8 cellular contexts compared by ENCODE assay signal in the genomic region with DNA sequence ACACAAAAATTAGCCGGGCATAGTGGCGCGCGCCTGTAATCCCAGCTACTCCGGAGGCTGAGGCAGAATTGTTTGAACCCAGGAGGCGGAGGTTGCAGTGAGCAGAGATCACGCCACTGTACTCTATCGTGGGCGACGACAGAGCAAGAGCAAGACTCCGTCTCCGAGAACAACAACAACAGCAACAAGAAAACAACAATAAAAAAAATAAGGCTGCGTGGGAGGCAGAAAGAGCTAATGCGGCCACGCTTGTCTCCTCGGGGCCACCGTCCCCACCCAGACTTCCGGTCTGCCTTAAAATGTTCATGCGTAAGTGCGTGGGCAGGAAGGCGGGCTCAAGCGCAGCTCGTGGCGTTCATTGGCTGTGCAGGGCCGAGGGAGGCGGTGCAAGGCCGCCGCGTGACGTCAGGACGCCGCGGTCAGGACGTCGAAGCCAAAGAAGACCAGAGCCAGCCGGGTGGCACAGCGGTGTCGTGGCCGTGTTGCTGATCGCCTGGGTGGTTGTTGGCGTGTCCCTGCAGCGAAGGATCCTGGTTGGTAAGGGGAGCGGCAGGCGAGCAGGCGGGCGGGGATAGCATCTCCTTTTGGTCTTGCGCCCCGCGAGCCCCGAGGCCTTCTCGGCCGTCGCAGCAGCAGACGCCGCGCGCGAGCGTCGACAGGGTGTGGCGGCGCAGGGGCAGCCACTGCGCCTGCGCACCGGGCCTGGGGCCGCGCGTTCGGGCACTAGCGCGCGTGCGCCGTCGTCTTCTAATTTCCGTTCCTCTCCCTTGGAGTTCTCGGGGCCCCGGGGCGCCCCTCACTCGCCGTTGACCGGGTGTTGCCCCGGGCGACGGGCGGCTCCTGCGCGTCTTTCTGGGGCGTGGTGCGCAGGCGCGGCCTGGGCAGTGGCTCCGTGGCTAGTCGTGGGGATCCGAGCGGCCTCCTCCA. TPM values are rescaled to one million over a fixed set of nuclear protein-coding genes. Genes with fewer than 3 reads are reported as not detected.
DNase-seq lines count a peak whose midpoint lies in the region; ATAC-seq and TF ChIP-seq lines count a peak whose summit lies in the region.

A gene (plus strand): TSS at position 426 of the 927 bp plus-strand sequence. CDS start 2,146 bp downstream, outside the sequence.

- no peaks in the 10 kb centered on the region for H3K9me3 ChIP-seq in mesenchymal stem cell (ENCODE audit: control insufficient read depth, low read length)

- H2BK120ac ChIP-seq in mesenchymal stem cell (ENCODE audit: low read depth, low read length), result peak within 1 kb of the TSS; percentile 93

- no peak for TF ChIP-seq CTCF in GM20000 (IDR thresholded peaks at IDR 0.05; ENCODE audit: extremely low read depth, missing control alignments)

- peak within 1 kb of the TSS; percentile 72 for H3K4me2 ChIP-seq in mesenchymal stem cell (ENCODE audit: low read length, poor library complexity, severe bottlenecking)

- H2BK12ac ChIP-seq in mesenchymal stem cell (ENCODE audit: low read length in 2 of 2), result peak within 1 kb of the TSS; percentile 42 to 91

- POLR2A ChIA-PET in activated CD8-positive, alpha-beta memory T cell treated with anti-CD3 and anti-CD28 coated beads for 36 hours (lab: Charles Lee), result interaction anchor here (0.7 to 3.1 kb wide), 4 partner anchors 12 to 17 kb away, joined by 3 to 17 read pairs (median 5); a partner anchor contains a TSS

- WGBS in mesenchymal stem cell, result under 1% methylated on average over 83 of the region's 96 CpGs

- H3K9ac ChIP-seq in mesenchymal stem cell (ENCODE audit: low read length), result peak within 1 kb of the TSS; percentile 100

- H4K91ac ChIP-seq in mesenchymal stem cell (ENCODE audit: low read length), result peak within 1 kb of the TSS; percentile 100

- peak within 1 kb of the TSS; percentile 96 to 97 for H3K4me3 Mint-ChIP-seq in effector memory CD8-positive, alpha-beta T cell

- H3K36me3 ChIP-seq in mesenchymal stem cell (ENCODE audit: control insufficient read depth in 1 of 2, insufficient read depth in 2 of 2, low read depth in 1 of 2, low read length in 2 of 2), result peaks cover 30 to 51% of the 10 kb centered on the region in 2 experiments

- peak within 1 kb of the TSS; percentile 96 to 97 for H3K4me3 ChIP-seq in mesenchymal stem cell (ENCODE audit: insufficient read depth in 1 of 2, low read depth in 1 of 2, low read length in 2 of 2)

- peak within 1 kb of the TSS; percentile 92 to 98 for H3K4ac ChIP-seq in mesenchymal stem cell (ENCODE audit: low read depth in 1 of 2, low read length in 2 of 2)

- CTCF ChIA-PET in activated CD8-positive, alpha-beta memory T cell treated with anti-CD3 and anti-CD28 coated beads for 36 hours (lab: Charles Lee), result interaction anchor here (0.6 kb wide), 1 partner anchor 33 kb away, joined by 3 read pairs; no protein-coding TSS in a partner anchor

- peak within 1 kb of the TSS; percentile 91 for H2BK15ac ChIP-seq in mesenchymal stem cell (ENCODE audit: low read depth, poor library complexity, severe bottlenecking)

- peak within 1 kb of the TSS; percentile 60 for H2AFZ ChIP-seq in mesenchymal stem cell (ENCODE audit: low read depth, low read length)

- DNase-seq in CMK (ENCODE audit: low read depth), result peak; percentile 99
- DNase-seq in GM20000 (ENCODE audit: low spot score), result peak; percentile 97
- DNase-seq in HT-29 (ENCODE audit: low spot score), result peak; percentile 99
- DNase-seq in NOMO-1 (lab: John Stamatoyannopoulos, UW; ENCODE audit: unreplicated experiment in 2 of 2), result peak; percentile 94 to 99
- DNase-seq in effector memory CD8-positive, alpha-beta T cell, result peak; percentile 96 to 98 (median 97)
- DNase-seq in mesenchymal stem cell, result peak; percentile 98
- peak; percentile 94 for DNase-seq in stimulated activated CD8-positive, alpha-beta memory T cell treated with anti-CD3 and anti-CD28 coated beads, Interleukin-12 subunit alpha, Interleukin-12 subunit beta, amount 100 ng/mL, for 4 hours (ENCODE audit: low read depth)

- H3K27me3 ChIP-seq in mesenchymal stem cell (ENCODE audit: control insufficient read depth in 1 of 2, insufficient read depth in 1 of 2, low read length in 2 of 2), result no peaks in the 10 kb centered on the region

- H3K36me3 Mint-ChIP-seq in effector memory CD8-positive, alpha-beta T cell (ENCODE audit: insufficient read depth), result peaks cover 63% of the 10 kb centered on the region

- H3K27ac ChIP-seq in mesenchymal stem cell (ENCODE audit: low read length, poor library complexity, severe bottlenecking), result peak within 1 kb of the TSS; percentile 97

- H3K9me3 Mint-ChIP-seq in effector memory CD8-positive, alpha-beta T cell, result no peaks in the 10 kb centered on the region

- peaks cover 11% of the 10 kb centered on the region for H3K79me1 ChIP-seq in mesenchymal stem cell (replicated peaks; ENCODE audit: low read length, poor library complexity, severe bottlenecking)

- H2BK5ac ChIP-seq in mesenchymal stem cell (ENCODE audit: low read depth, low read length, poor library complexity, severe bottlenecking), result peak within 1 kb of the TSS; percentile 94

- H3K27ac Mint-ChIP-seq in effector memory CD8-positive, alpha-beta T cell, result peak within 1 kb of the TSS; percentile 95 to 99

- peak within 1 kb of the TSS; percentile 99 to 100 for H3K18ac ChIP-seq in mesenchymal stem cell (ENCODE audit: low read depth in 1 of 2, low read length in 2 of 2)

- H2AK5ac ChIP-seq in mesenchymal stem cell (ENCODE audit: low read length, severe bottlenecking), result peak within 1 kb of the TSS; percentile 58

- H4K8ac ChIP-seq in mesenchymal stem cell (ENCODE audit: low read length), result peak within 1 kb of the TSS; percentile 99

- H3K4me1 Mint-ChIP-seq in effector memory CD8-positive, alpha-beta T cell (ENCODE audit: low read depth in 2 of 2), result peaks cover 38 to 39% of the 10 kb centered on the region in 2 donors

- peak within 1 kb of the TSS in 1 of 2 experiments; percentile 94 for H3K23ac ChIP-seq in mesenchymal stem cell (ENCODE audit: low read length in 2 of 2)

- peak; percentile 90 for ATAC-seq in effector memory CD8-positive, alpha-beta T cell (replicated peaks)

- peaks cover 19% of the 10 kb centered on the region for H3K4me1 ChIP-seq in mesenchymal stem cell (ENCODE audit: control insufficient read depth, insufficient read depth, low read depth, low read length)

- no peaks in the 10 kb centered on the region for H3K27me3 Mint-ChIP-seq in effector memory CD8-positive, alpha-beta T cell

- peak within 1 kb of the TSS in 1 of 2 experiments; percentile 100 for H3K14ac ChIP-seq in mesenchymal stem cell (ENCODE audit: low read length in 2 of 2)

RNA-seq across cellular contexts. Expression of the gene that starts here (rescaled TPM):
- 153 TPM in 2 replicates for total RNA-seq in HT-29 (2014; rRNA removed; shearing (Covaris generic))
- 100 to 1,000 TPM; 121 to 132 TPM for total RNA-seq in activated CD8-positive, alpha-beta memory T cell treated with anti-CD3 and anti-CD28 coated beads for 36 hours
- polyA plus RNA-seq in mesenchymal stem cell (2013, experiment 1 of 2), result 130 TPM
- 111 TPM for polyA plus RNA-seq in mesenchymal stem cell (2013, experiment 2 of 2)

Comparison
In these comparisons a context has a peak if more than half of its experiments do, and no peak if none do; other contexts are left out.
1. Peak in every context shown above with its lines: DNase-seq, ATAC-seq, H3K4me3 ChIP-seq and H3K27ac ChIP-seq.